28 cellular contexts compared by ENCODE assay signal in genomic region chr3:190481779-190482178, GRCh38. TPM values are rescaled to one million over a fixed set of nuclear protein-coding genes. Genes with fewer than 3 reads are reported as not detected.
"Had no signal": no experiment of that assay in that cellular context is flagged by ENCODE, and none has a peak within 500 bp of the region (broad histone marks: within the 10 kb centered on the region; RNA-seq: fewer than 3 reads in every experiment).

No MANE protein-coding gene starts in this region.

- DNase-seq: activated CD4-positive, alpha-beta T cell treated with anti-CD3 and anti-CD28 coated beads for 36 hours; activated CD4-positive, alpha-beta T cell treated with anti-CD3 and anti-CD28 coated beads, Interleukin-2, amount 50 U/mL, for 48 hours; activated naive CD4-positive, alpha-beta T cell; activated naive CD8-positive, alpha-beta T cell treated with anti-CD3 and anti-CD28 coated beads, Interleukin-2, amount 10 ng/mL, durations not matched to agents 7 days and 5 days; activated T-cell treated with anti-CD3 and anti-CD28 coated beads for 4 hours; amygdala; body of pancreas; caudate nucleus; dorsolateral prefrontal cortex; heart left ventricle; immature natural killer cell; kidney glomerular epithelial cell; left ventricle myocardium superior; mucosa of descending colon; naive B cell; right lobe of liver; stimulated activated CD4-positive, alpha-beta T cell treated with anti-CD3 and anti-CD28 coated beads, Interleukin-4, amount 100 ng/mL, for 24 hours; stomach; testis; upper lobe of right lung had no signal

- H3K9me3 ChIP-seq: body of pancreas, gastroesophageal sphincter, heart left ventricle, mucosa of descending colon, right lobe of liver, stomach, testis, upper lobe of right lung had no signal

- H3K4me1 ChIP-seq: body of pancreas, gastroesophageal sphincter, right lobe of liver, testis, upper lobe of right lung had no signal

- H3K36me3 ChIP-seq: gastroesophageal sphincter, heart left ventricle, neural progenitor cell, right lobe of liver, stomach, upper lobe of right lung had no signal

- H3K4me2 ChIP-seq: neural progenitor cell had no signal

- H3K27ac ChIP-seq: body of pancreas, dorsolateral prefrontal cortex, epithelial cell of prostate, gastroesophageal sphincter, heart left ventricle, neural progenitor cell, right lobe of liver, stomach, testis, upper lobe of right lung had no signal

- H3K9ac ChIP-seq: neural progenitor cell had no signal

- H3K27me3 ChIP-seq: body of pancreas, dorsolateral prefrontal cortex, gastroesophageal sphincter, heart left ventricle, neural progenitor cell, right lobe of liver, stomach, testis, upper lobe of right lung had no signal

- H3K4me3 ChIP-seq: body of pancreas, dorsolateral prefrontal cortex, gastroesophageal sphincter, heart left ventricle, mucosa of descending colon, neural progenitor cell, right lobe of liver, stomach, testis, upper lobe of right lung had no signal

- H2AFZ ChIP-seq: neural progenitor cell had no signal

RNA-seq across cellular contexts. Expression of gene TMEM207, which starts 32.1 kb away (rescaled TPM):
- total RNA-seq: activated CD4-positive, alpha-beta T cell treated with anti-CD3 and anti-CD28 coated beads for 36 hours; activated naive CD8-positive, alpha-beta T cell treated with anti-CD3 and anti-CD28 coated beads, Interleukin-2, amount 10 ng/mL, durations not matched to agents 7 days and 5 days; activated T-helper 17 cell treated with anti-CD3 and anti-CD28 coated beads, Interleukin-2, amount 50 U/mL, for 72 hours; body of pancreas; dorsolateral prefrontal cortex; fibroblast of lung; gastroesophageal sphincter; heart left ventricle; left ventricle myocardium superior; mucosa of descending colon; osteocyte; pulmonary artery endothelial cell; right lobe of liver; stomach; T-helper 2 cell treated with Interferon-gamma antibody and Interleukin-4, amounts not matched to agents 100 ng/mL and 5 ng/mL, for 36 hours; upper lobe of right lung had no signal
- polyA plus RNA-seq: fibroblast of lung, heart left ventricle, immature natural killer cell, stomach had no signal
